Comparison of ENCODE assay signal across 8 cellular contexts in the genomic region with DNA sequence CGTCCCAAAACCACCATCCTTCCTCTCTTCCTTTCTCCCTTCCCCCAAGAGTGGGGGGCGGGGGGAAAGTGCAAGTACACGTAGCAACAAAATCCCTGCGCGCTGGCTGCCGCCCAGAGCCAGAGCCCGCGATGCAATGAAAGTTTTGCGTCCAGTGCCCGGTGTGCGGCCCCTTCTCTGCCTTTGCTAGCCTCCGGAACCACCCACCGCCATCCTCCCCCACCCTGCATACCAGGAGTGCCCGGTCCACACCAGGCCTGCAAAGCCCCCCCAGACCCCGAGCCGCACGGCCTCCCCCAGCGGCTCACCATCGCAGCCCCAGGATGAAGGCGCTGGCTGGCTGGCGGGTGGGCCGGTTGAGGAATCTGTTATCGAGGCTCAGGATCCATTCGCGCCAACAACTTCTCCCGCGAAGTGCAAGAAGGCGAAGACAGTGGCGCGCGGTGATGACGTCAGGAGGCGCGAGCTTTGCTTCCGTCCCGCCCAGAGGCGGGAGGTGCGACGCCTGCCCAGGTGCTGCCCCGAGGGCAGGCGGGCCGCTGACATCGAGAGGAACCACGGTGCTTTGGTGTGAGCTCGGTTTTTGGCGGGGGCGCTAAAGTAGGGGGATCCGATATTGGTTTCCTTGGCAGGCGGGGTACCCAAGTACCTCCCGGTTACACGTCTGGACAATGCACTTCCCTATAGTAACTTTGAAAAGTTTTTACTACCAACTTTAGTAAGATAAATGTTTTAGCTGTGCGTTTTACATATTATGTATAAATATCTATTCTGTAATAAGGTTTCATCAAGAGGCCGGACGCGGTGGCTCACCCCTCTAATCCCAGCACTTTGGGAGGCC. TPM values are rescaled to one million over a fixed set of nuclear protein-coding genes. Genes with fewer than 3 reads are reported as not detected.
DNase-seq lines count a peak whose midpoint lies in the region; ATAC-seq and TF ChIP-seq lines count a peak whose summit lies in the region.

A gene with protein sequence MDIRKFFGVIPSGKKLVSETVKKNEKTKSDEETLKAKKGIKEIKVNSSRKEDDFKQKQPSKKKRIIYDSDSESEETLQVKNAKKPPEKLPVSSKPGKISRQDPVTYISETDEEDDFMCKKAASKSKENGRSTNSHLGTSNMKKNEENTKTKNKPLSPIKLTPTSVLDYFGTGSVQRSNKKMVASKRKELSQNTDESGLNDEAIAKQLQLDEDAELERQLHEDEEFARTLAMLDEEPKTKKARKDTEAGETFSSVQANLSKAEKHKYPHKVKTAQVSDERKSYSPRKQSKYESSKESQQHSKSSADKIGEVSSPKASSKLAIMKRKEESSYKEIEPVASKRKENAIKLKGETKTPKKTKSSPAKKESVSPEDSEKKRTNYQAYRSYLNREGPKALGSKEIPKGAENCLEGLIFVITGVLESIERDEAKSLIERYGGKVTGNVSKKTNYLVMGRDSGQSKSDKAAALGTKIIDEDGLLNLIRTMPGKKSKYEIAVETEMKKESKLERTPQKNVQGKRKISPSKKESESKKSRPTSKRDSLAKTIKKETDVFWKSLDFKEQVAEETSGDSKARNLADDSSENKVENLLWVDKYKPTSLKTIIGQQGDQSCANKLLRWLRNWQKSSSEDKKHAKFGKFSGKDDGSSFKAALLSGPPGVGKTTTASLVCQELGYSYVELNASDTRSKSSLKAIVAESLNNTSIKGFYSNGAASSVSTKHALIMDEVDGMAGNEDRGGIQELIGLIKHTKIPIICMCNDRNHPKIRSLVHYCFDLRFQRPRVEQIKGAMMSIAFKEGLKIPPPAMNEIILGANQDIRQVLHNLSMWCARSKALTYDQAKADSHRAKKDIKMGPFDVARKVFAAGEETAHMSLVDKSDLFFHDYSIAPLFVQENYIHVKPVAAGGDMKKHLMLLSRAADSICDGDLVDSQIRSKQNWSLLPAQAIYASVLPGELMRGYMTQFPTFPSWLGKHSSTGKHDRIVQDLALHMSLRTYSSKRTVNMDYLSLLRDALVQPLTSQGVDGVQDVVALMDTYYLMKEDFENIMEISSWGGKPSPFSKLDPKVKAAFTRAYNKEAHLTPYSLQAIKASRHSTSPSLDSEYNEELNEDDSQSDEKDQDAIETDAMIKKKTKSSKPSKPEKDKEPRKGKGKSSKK (minus strand): TSS at position 432 of the 841 bp plus-strand sequence. CDS start 121 bp downstream, at position 311.

- H3K4me1 ChIP-seq in IMR-90 (ENCODE audit: control insufficient read depth, insufficient read depth, low read length) (peaks cover 3% of the 10 kb centered on the region), PC-9 (replicated peaks; ENCODE audit: insufficient read depth) (0 out of 2 replicates have a peak, but pooled peaks cover 14% of the 10 kb centered on the region), esophagus (ENCODE audit: control insufficient read depth in 2 of 2, insufficient read depth in 2 of 2, low read length in 1 of 2) (peaks cover 0 to 2% of the 10 kb centered on the region in 2 donors), mucosa of stomach (ENCODE audit: control insufficient read depth, insufficient read depth, low read length) (no peaks in the 10 kb centered on the region)

- H3K4me3 ChIP-seq in IMR-90 (ENCODE audit: insufficient read depth, low read depth, low read length), result peak within 1 kb of the TSS; percentile 65
- H3K4me3 ChIP-seq in PC-9, result peak within 1 kb of the TSS; percentile 86
- H3K4me3 ChIP-seq in esophagus (ENCODE audit: low read depth in 1 of 2, low read length in 2 of 2), result peak within 1 kb of the TSS; percentile 86 to 87
- H3K4me3 ChIP-seq in mucosa of stomach (ENCODE audit: low read length), result peak within 1 kb of the TSS; percentile 81

- BruUV-seq in IMR-90 (replicated peaks; lab: Mats Ljungman, UMichigan) (no TSS peak), PC-9 (replicated peaks; lab: Mats Ljungman, UMichigan) (no TSS peak)

- H3K9me3 ChIP-seq in IMR-90 (ENCODE audit: control insufficient read depth, insufficient read depth, low read length) (no peaks in the 10 kb centered on the region), PC-9 (ENCODE audit: insufficient read depth, low read depth) (no peaks in the 10 kb centered on the region), esophagus (ENCODE audit: control insufficient read depth in 2 of 2, insufficient read depth in 1 of 2, low read depth in 1 of 2, low read length in 1 of 2) (no peaks in the 10 kb centered on the region), mucosa of stomach (ENCODE audit: control insufficient read depth, low read length) (no peaks in the 10 kb centered on the region)

- POLR2A ChIA-PET in IMR-90 (lab: Charles Lee; ENCODE audit: unreplicated experiment) (interaction anchor here (0.6 kb wide), 1 partner anchor 25 kb away, joined by 4 read pairs; no protein-coding TSS in a partner anchor), PC-9 (lab: Charles Lee; ENCODE audit: unreplicated experiment) (interaction anchor here (0.6 to 0.7 kb wide), 2 partner anchors 32 to 45 kb away, joined by 3 to 4 read pairs; no protein-coding TSS in a partner anchor)

- peak within 1 kb of the TSS; percentile 63 for H2BK120ac ChIP-seq in IMR-90 (ENCODE audit: low read depth, low read length)

- H4K20me1 ChIP-seq in IMR-90 (ENCODE audit: insufficient read depth, low read length) (peaks cover 23% of the 10 kb centered on the region), PC-9 (ENCODE audit: insufficient read depth) (peaks cover 9% of the 10 kb centered on the region; the same call in 1 of the 2 replicates)

- 0% methylated on average over 13 of the region's 55 CpGs; no CpG with 5 or more reads in 1 of the 2 experiments for WGBS in IMR-90 (ENCODE audit: extremely low coverage in 2 of 2, insufficient read length in 1 of 2), 2 experiments
- WGBS in esophagus, 2 donors, result 4 to 5% methylated on average over 55 of the region's 55 CpGs

- H3K36me3 ChIP-seq in IMR-90 (ENCODE audit: control insufficient read depth, insufficient read depth, low read length) (no peaks in the 10 kb centered on the region), PC-9 (ENCODE audit: low read depth) (0 out of 2 replicates have a peak, but pooled peaks cover 5% of the 10 kb centered on the region), esophagus (ENCODE audit: control insufficient read depth in 2 of 2, insufficient read depth in 2 of 2, low read length in 1 of 2) (no peaks in the 10 kb centered on the region), mucosa of stomach (ENCODE audit: control insufficient read depth, insufficient read depth, low read length) (no peaks in the 10 kb centered on the region)

- H3K18ac ChIP-seq in IMR-90 (ENCODE audit: low read depth, low read length), result 0 out of 2 replicates have a peak within 1 kb of the TSS, but pooled peaks have one; percentile 2

- peak within 1 kb of the TSS; percentile 89 for H4K5ac ChIP-seq in IMR-90 (ENCODE audit: low read depth, low read length)

- H2AK9ac ChIP-seq in IMR-90 (replicated peaks; ENCODE audit: low read depth, low read length, poor library complexity), result peak within 1 kb of the TSS; percentile 79

- peak within 1 kb of the TSS; percentile 48 for H4K91ac ChIP-seq in IMR-90 (ENCODE audit: insufficient read depth, low read depth, low read length)

- 0 out of 2 replicates have a peak within 1 kb of the TSS, but pooled peaks have one; percentile 9 for H2AK5ac ChIP-seq in IMR-90 (ENCODE audit: low read depth, low read length)

- CTCF ChIA-PET in IMR-90 (lab: Yijun Ruan, JAX), result interaction anchor here (0.6 kb wide), 1 partner anchor 687 kb away, joined by 5 read pairs; no protein-coding TSS in a partner anchor
- CTCF ChIA-PET in PC-9 (lab: Charles Lee), result interaction anchor here (0.7 kb wide), 1 partner anchor 44 kb away, joined by 3 read pairs; no protein-coding TSS in a partner anchor

- H3K9ac ChIP-seq in IMR-90 (ENCODE audit: low read depth, low read length) (peak within 1 kb of the TSS; percentile 78), mucosa of stomach (ENCODE audit: low read length) (peak within 1 kb of the TSS; percentile 91)

- no peak for TF ChIP-seq RAD21 in IMR-90 (IDR thresholded peaks at IDR 0.05; ENCODE audit: low read length)

- H3K14ac ChIP-seq in IMR-90 (replicated peaks; ENCODE audit: low read depth, low read length), result peak within 1 kb of the TSS; percentile 80

- intact Hi-C loops in IMR-90 (cut with micrococcal nuclease) (loop anchor here (5.0 kb wide), 1 partner anchor 44 kb away; no protein-coding TSS in a partner anchor), PC-9 (cut with micrococcal nuclease; ENCODE audit: unreplicated experiment) (no loop called here)

- TF ChIP-seq CTCF in IMR-90 (conservative IDR thresholded peaks at IDR 0.05; ENCODE audit: low read depth, low read length), result no peak
- TF ChIP-seq CTCF in PC-9 (conservative IDR thresholded peaks at IDR 0.05), result no peak

- peaks cover 16 to 35% of the 10 kb centered on the region in 2 experiments for H3K79me1 ChIP-seq in IMR-90 (ENCODE audit: low read depth in 1 of 2, low read length in 2 of 2)

- peak within 1 kb of the TSS; percentile 36; the same call in 1 of the 2 replicates for H3K56ac ChIP-seq in IMR-90 (ENCODE audit: extremely low read depth, insufficient read depth, low read length)

- peaks cover 7% of the 10 kb centered on the region; the same call in 1 of the 2 replicates for H3F3A ChIP-seq in PC-9 (ENCODE audit: insufficient read depth, low read depth)

- peaks cover 50% of the 10 kb centered on the region for H3K79me2 ChIP-seq in PC-9 (ENCODE audit: low read depth)

- H3K4ac ChIP-seq in IMR-90 (ENCODE audit: low read depth, low read length), result peak within 1 kb of the TSS; percentile 86

- H4K8ac ChIP-seq in IMR-90 (ENCODE audit: low read depth in 2 of 2, low read length in 2 of 2), result peak within 1 kb of the TSS; percentile 64 to 99

- in situ Hi-C loops in IMR-90 (cut with MboI; ENCODE audit: low sequenced_read_pairs), result no loop called here

- H2AFZ ChIP-seq in IMR-90 (replicated peaks; ENCODE audit: low read length, poor library complexity) (peak within 1 kb of the TSS; percentile 98), PC-9 (peak within 1 kb of the TSS; percentile 90)

- H3K27ac ChIP-seq in IMR-90 (ENCODE audit: insufficient read depth, low read length) (peak within 1 kb of the TSS; percentile 76), PC-9 (peak within 1 kb of the TSS; percentile 52), esophagus (ENCODE audit: low read depth in 2 of 2, low read length in 1 of 2) (peak within 1 kb of the TSS; percentile 71 to 93)

- TF ChIP-seq POLR2A in IMR-90 (IDR thresholded peaks at IDR 0.05; ENCODE audit: low read depth, low read length), result no peak

- H3K4me2 ChIP-seq in IMR-90 (ENCODE audit: low read depth, low read length) (peak within 1 kb of the TSS; percentile 87), PC-9 (peak within 1 kb of the TSS; percentile 87)

- H3K27me3 ChIP-seq in IMR-90 (ENCODE audit: control insufficient read depth, insufficient read depth, low read length) (no peaks in the 10 kb centered on the region), PC-9 (ENCODE audit: insufficient read depth, low read depth) (no peaks in the 10 kb centered on the region), esophagus (ENCODE audit: control insufficient read depth in 1 of 2, insufficient read depth in 2 of 2, low read length in 2 of 2) (no peaks in the 10 kb centered on the region), mucosa of stomach (ENCODE audit: control insufficient read depth, insufficient read depth, low read length) (no peaks in the 10 kb centered on the region)

- peaks cover 4% of the 10 kb centered on the region; the same call in 1 of the 2 replicates for H3K9me1 ChIP-seq in IMR-90 (ENCODE audit: insufficient read depth, low read length)

- peak within 1 kb of the TSS; percentile 41 for H3K23ac ChIP-seq in IMR-90 (ENCODE audit: low read depth, low read length)

- peak within 1 kb of the TSS; percentile 32 for H2BK5ac ChIP-seq in IMR-90 (ENCODE audit: low read depth, low read length, poor library complexity, severe bottlenecking)

- no peak within 1 kb of the TSS for H2BK20ac ChIP-seq in IMR-90 (ENCODE audit: low read depth, low read length)

- peak within 1 kb of the TSS; percentile 49; the same call in 1 of the 3 replicates for H2BK15ac ChIP-seq in IMR-90 (ENCODE audit: low read depth, low read length)

- H3K9me2 ChIP-seq in PC-9 (ENCODE audit: insufficient read depth), result no peaks in the 10 kb centered on the region

- peak; percentile 55 for ATAC-seq in GM21390 (IDR thresholded peaks at IDR 0.05; ENCODE audit: unreplicated experiment)
- ATAC-seq in IMR-90 (ENCODE audit: low read depth), result peak; percentile 80

- DNase-seq in COLO829 (ENCODE audit: low spot score) (peak; percentile 43), IMR-90 (peak; percentile 88), PC-9 (peak; percentile 81 to 87)
- DNase-seq in activated T-cell treated with anti-CD3 and anti-CD28 coated beads, Interleukin-2, amount 50 U/mL, for 1 hour, result peak; percentile 93
- DNase-seq in stimulated activated CD8-positive, alpha-beta memory T cell treated with anti-CD3 and anti-CD28 coated beads, Interleukin-4, amount 100 ng/mL, for 48 hours, result peak; percentile 98

- dilution Hi-C loops in IMR-90 (cut with HindIII; ENCODE audit: low sequenced_read_pairs, unreplicated experiment), result no loop called here

RNA-seq across cellular contexts. Expression of the gene that starts here (rescaled TPM):
- total RNA-seq in IMR-90 (2012; rRNA removed) (49.3 and 57.8 TPM in 2 replicates), PC-9 (2021) (52.3 and 65.7 TPM in 2 replicates)
- polyA plus RNA-seq in IMR-90 (2012; rRNA removed) (15.9 and 18.4 TPM in 2 replicates), esophagus (10 to 100 TPM in 1 of 2 donors, 1 to 10 TPM in 1; 5.2 to 13.3 TPM)
- 3.0 and 3.7 TPM in 2 replicates for polyA plus RNA-seq in IMR-90 (2012; cell fraction: cytosol; rRNA removed)
- polyA plus RNA-seq in IMR-90 (2012; cell fraction: nucleus; rRNA removed; ENCODE audit: low replicate concordance), result 1.6 and 18.5 TPM in 2 replicates

Comparison
In these comparisons a context has a peak if more than half of its experiments do, and no peak if none do; other contexts are left out.
1. Peak in every context shown above with its lines: DNase-seq, ATAC-seq, H3K4me3 ChIP-seq and H3K27ac ChIP-seq.
2. DNase-seq: peak in every context shown above with its lines; median percentile 98 in stimulated activated CD8-positive, alpha-beta memory T cell treated with anti-CD3 and anti-CD28 coated beads, Interleukin-4, amount 100 ng/mL, for 48 hours; 93 in activated T-cell treated with anti-CD3 and anti-CD28 coated beads, Interleukin-2, amount 50 U/mL, for 1 hour; 88 in IMR-90; 84 in PC-9; 43 in COLO829.